1 cellular context compared by ENCODE assay signal in genomic region chr4:99949999-99950912, GRCh38.
TF ChIP-seq lines count a peak whose summit lies in the region.

Gene H2AZ1 (minus strand): TSS chr4:99950275. CDS start chr4:99950170, 105 bp downstream.

TF ChIP-seq in HepG2, 621 proteins besides CTCF, POLR2A, EP300 and RAD21 (continued from another document and continues in another):
- peak; percentile 79 for TF ChIP-seq ZBTB14 (CRISPR knock-in tag; IDR thresholded peaks at IDR 0.05)
- TF ChIP-seq ZNF737 (CRISPR knock-in tag; IDR thresholded peaks at IDR 0.05; ENCODE audit: borderline replicate concordance): no peak
- TF ChIP-seq, protein P1, sequence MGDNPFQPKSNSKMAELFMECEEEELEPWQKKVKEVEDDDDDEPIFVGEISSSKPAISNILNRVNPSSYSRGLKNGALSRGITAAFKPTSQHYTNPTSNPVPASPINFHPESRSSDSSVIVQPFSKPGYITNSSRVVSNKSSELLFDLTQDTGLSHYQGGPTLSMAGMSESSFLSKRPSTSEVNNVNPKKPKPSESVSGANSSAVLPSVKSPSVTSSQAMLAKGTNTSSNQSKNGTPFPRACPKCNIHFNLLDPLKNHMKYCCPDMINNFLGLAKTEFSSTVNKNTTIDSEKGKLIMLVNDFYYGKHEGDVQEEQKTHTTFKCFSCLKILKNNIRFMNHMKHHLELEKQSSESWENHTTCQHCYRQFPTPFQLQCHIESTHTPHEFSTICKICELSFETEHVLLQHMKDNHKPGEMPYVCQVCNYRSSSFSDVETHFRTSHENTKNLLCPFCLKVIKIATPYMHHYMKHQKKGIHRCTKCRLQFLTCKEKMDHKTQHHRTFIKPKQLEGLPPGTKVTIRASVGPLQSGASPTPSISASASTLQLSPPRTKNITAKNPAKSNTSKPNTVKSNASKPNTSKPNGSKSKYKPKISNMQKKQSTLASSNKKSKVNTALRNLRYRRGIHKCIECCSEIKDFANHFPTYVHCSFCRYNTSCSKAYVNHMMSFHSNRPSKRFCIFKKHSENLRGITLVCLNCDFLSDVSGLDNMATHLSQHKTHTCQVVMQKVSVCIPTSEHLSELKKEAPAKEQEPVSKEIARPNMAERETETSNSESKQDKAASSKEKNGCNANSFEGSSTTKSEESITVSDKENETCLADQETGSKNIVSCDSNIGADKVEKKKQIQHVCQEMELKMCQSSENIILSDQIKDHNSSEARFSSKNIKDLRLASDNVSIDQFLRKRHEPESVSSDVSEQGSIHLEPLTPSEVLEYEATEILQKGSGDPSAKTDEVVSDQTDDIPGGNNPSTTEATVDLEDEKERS (CRISPR knock-in tag; IDR thresholded peaks at IDR 0.05): peak; percentile 84
- TF ChIP-seq ZNF230 (CRISPR knock-in tag; IDR thresholded peaks at IDR 0.05): 0 out of 2 replicates have a peak, but pooled peaks have one; percentile 9
- TF ChIP-seq NFIC (IDR thresholded peaks at IDR 0.05; ENCODE audit: low read length): no peak
- peak; percentile 37; the same call in 1 of the 2 replicates for TF ChIP-seq TBX2 (CRISPR knock-in tag; IDR thresholded peaks at IDR 0.05; ENCODE audit: borderline replicate concordance)
- TF ChIP-seq ZNF557 (CRISPR knock-in tag; IDR thresholded peaks at IDR 0.05): no peak
- peak; percentile 19; the same call in 1 of the 2 replicates for TF ChIP-seq SALL1 (CRISPR knock-in tag; IDR thresholded peaks at IDR 0.05)
- TF ChIP-seq, protein P2, sequence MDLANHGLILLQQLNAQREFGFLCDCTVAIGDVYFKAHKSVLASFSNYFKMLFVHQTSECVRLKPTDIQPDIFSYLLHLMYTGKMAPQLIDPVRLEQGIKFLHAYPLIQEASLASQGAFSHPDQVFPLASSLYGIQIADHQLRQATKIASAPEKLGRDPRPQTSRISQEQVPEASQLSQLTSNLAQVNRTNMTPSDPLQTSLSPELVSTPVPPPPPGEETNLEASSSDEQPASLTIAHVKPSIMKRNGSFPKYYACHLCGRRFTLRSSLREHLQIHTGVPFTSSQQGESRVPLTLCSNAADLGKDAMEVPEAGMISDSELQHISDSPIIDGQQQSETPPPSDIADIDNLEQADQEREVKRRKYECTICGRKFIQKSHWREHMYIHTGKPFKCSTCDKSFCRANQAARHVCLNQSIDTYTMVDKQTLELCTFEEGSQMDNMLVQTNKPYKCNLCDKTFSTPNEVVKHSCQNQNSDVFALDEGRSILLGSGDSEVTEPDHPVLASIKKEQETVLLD (CRISPR knock-in tag; IDR thresholded peaks at IDR 0.05; ENCODE audit: low read depth): no peak; the same call in 1 of the 2 replicates
- TF ChIP-seq IRF2 (CRISPR knock-in tag; IDR thresholded peaks at IDR 0.05): peak; percentile 64; the same call in 1 of the 2 replicates
- no peak; the same call in 1 of the 2 replicates for TF ChIP-seq MXD3 (CRISPR knock-in tag; IDR thresholded peaks at IDR 0.05)
- TF ChIP-seq ZNF274 (CRISPR knock-in tag; IDR thresholded peaks at IDR 0.05): peak; percentile 23; the same call in 1 of the 2 replicates
- TF ChIP-seq, protein P3, sequence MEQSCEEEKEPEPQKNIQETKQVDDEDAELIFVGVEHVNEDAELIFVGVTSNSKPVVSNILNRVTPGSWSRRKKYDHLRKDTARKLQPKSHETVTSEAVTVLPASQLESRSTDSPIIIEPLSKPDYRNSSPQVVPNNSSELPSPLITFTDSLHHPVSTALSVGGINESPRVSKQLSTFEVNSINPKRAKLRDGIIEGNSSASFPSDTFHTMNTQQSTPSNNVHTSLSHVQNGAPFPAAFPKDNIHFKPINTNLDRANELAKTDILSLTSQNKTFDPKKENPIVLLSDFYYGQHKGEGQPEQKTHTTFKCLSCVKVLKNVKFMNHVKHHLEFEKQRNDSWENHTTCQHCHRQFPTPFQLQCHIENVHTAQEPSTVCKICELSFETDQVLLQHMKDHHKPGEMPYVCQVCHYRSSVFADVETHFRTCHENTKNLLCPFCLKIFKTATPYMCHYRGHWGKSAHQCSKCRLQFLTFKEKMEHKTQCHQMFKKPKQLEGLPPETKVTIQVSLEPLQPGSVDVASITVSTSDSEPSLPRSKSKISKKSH (CRISPR knock-in tag; IDR thresholded peaks at IDR 0.05; ENCODE audit: borderline replicate concordance): no peak
- TF ChIP-seq MBD4 (IDR thresholded peaks at IDR 0.05; ENCODE audit: borderline replicate concordance, low read length): no peak
- TF ChIP-seq ZFP1 (CRISPR knock-in tag; IDR thresholded peaks at IDR 0.05): no peak
- TF ChIP-seq SRF (IDR thresholded peaks at IDR 0.05; ENCODE audit: low read depth, low read length): no peak
- no peak; the same call in 1 of the 2 replicates for TF ChIP-seq POGK (CRISPR knock-in tag; conservative IDR thresholded peaks at IDR 0.05)
- TF ChIP-seq FOXM1 (CRISPR knock-in tag; IDR thresholded peaks at IDR 0.05): no peak
- no peak for TF ChIP-seq ZNF549 (CRISPR knock-in tag; IDR thresholded peaks at IDR 0.05)
- TF ChIP-seq ZBTB25 (CRISPR knock-in tag; IDR thresholded peaks at IDR 0.05): no peak
- 0 out of 2 replicates have a peak, but pooled peaks have one; percentile 64 for TF ChIP-seq HOXA9 (CRISPR knock-in tag; IDR thresholded peaks at IDR 0.05; ENCODE audit: borderline replicate concordance)
- TF ChIP-seq, protein P4, sequence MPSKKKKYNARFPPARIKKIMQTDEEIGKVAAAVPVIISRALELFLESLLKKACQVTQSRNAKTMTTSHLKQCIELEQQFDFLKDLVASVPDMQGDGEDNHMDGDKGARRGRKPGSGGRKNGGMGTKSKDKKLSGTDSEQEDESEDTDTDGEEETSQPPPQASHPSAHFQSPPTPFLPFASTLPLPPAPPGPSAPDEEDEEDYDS (CRISPR knock-in tag; IDR thresholded peaks at IDR 0.05): peak; percentile 97
- TF ChIP-seq ZNF564 (CRISPR knock-in tag; IDR thresholded peaks at IDR 0.05): 0 out of 2 replicates have a peak, but pooled peaks have one; percentile 53
- TF ChIP-seq RAD51 (IDR thresholded peaks at IDR 0.05; ENCODE audit: borderline replicate concordance): peak; percentile 53
- peak; percentile 81 for TF ChIP-seq SAP130 (CRISPR knock-in tag; IDR thresholded peaks at IDR 0.05; ENCODE audit: low read depth)
- TF ChIP-seq, protein P5, sequence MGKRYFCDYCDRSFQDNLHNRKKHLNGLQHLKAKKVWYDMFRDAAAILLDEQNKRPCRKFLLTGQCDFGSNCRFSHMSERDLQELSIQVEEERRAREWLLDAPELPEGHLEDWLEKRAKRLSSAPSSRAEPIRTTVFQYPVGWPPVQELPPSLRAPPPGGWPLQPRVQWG (CRISPR knock-in tag; IDR thresholded peaks at IDR 0.05; ENCODE audit: borderline replicate concordance, low read depth): no peak
- peak; percentile 11; the same call in 1 of the 2 replicates for TF ChIP-seq SNAPC2 (CRISPR knock-in tag; IDR thresholded peaks at IDR 0.05)
- TF ChIP-seq KAT2B (IDR thresholded peaks at IDR 0.05; ENCODE audit: borderline replicate concordance, low read depth, low read length): no peak
- TF ChIP-seq ZNF597 (CRISPR knock-in tag; IDR thresholded peaks at IDR 0.05): no peak
- no peak for TF ChIP-seq AHDC1 (CRISPR knock-in tag; IDR thresholded peaks at IDR 0.05; ENCODE audit: borderline replicate concordance)
- no peak for TF ChIP-seq MED8 (CRISPR knock-in tag; IDR thresholded peaks at IDR 0.05; ENCODE audit: insufficient replicate concordance)
- TF ChIP-seq ZNF547 (CRISPR knock-in tag; IDR thresholded peaks at IDR 0.05): no peak
- 0 out of 2 replicates have a peak, but pooled peaks have one; percentile 6 for TF ChIP-seq CEBPG (CRISPR knock-in tag; IDR thresholded peaks at IDR 0.05)
- TF ChIP-seq SNRNP70 (IDR thresholded peaks at IDR 0.05; ENCODE audit: low read depth, low read length): no peak
- peak; percentile 76 for TF ChIP-seq SIN3A (IDR thresholded peaks at IDR 0.05; ENCODE audit: borderline replicate concordance, low read depth, low read length)
- no peak for TF ChIP-seq CENPX (CRISPR knock-in tag; IDR thresholded peaks at IDR 0.05)
- TF ChIP-seq MEIS1 (CRISPR knock-in tag; IDR thresholded peaks at IDR 0.05; ENCODE audit: borderline replicate concordance): no peak
- no peak for TF ChIP-seq ZNF652 (CRISPR knock-in tag; IDR thresholded peaks at IDR 0.05; ENCODE audit: borderline replicate concordance, low read depth)
- TF ChIP-seq ZNF781 (CRISPR knock-in tag; IDR thresholded peaks at IDR 0.05; ENCODE audit: borderline replicate concordance, not compliant biosample characterization): peak; percentile 70
- no peak for TF ChIP-seq IRX3 (CRISPR knock-in tag; IDR thresholded peaks at IDR 0.05; ENCODE audit: borderline replicate concordance, low read depth)
- TF ChIP-seq, protein P6, sequence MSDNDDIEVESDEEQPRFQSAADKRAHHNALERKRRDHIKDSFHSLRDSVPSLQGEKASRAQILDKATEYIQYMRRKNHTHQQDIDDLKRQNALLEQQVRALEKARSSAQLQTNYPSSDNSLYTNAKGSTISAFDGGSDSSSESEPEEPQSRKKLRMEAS (IDR thresholded peaks at IDR 0.05): peak; percentile 89
- no peak for TF ChIP-seq RNF2 (conservative IDR thresholded peaks at IDR 0.05; ENCODE audit: low read depth)
- TF ChIP-seq CCAR2 (optimal IDR thresholded peaks at IDR 0.05; ENCODE audit: low read depth, low read length): no peak
- no peak for TF ChIP-seq ZFYVE20 (CRISPR knock-in tag; IDR thresholded peaks at IDR 0.05; ENCODE audit: borderline replicate concordance, low read depth)
